Comparison of ENCODE assay signal across 9 cellular contexts in genomic region chr2:137865954-137866540, GRCh38.
A peak's percentile ranks its signal among the peaks of the same experiment; 100 is the strongest.
DNase-seq lines count a peak whose midpoint lies in the region; ATAC-seq, FAIRE-seq and TF ChIP-seq lines count a peak whose summit lies in the region.
"Had no signal": no experiment of that assay in that cellular context is flagged by ENCODE, and none has a peak within 500 bp of the region (broad histone marks: within the 10 kb centered on the region; RNA-seq: fewer than 3 reads in every experiment).

No MANE protein-coding gene starts in this region.

- CTCF ChIA-PET in Panc1 (lab: Charles Lee): interaction anchor here (0.7 to 0.9 kb wide), 2 partner anchors 169 to 961 kb away, joined by 3 to 5 read pairs; no protein-coding TSS in a partner anchor

- peaks cover 5% of the 10 kb centered on the region for H3K27me3 Mint-ChIP-seq in activated naive CD8-positive, alpha-beta T cell treated with anti-CD3 and anti-CD28 coated beads for 36 hours
- H3K27me3 Mint-ChIP-seq in stimulated activated memory B cell treated with anti-CD40 and anti-IgM and Interleukin-4, amounts not matched to agents 10 μg/mL and 1 μg/mL and 100 μg/mL, for 72 hours: no peaks in the 10 kb centered on the region
- H3K27me3 Mint-ChIP-seq: dendritic cell treated with granulocyte-macrophage colony-stimulating factor and Interleukin-4, amounts not matched to agents 40 ng/mL and 50 ng/mL, for 4 days had no signal

- intact Hi-C loops in Panc1 (cut with micrococcal nuclease; ENCODE audit: unreplicated experiment): loop anchor here (2.0 kb wide), 1 partner anchor 963 kb away; no protein-coding TSS in a partner anchor

- no peaks in the 10 kb centered on the region for H3K9me3 ChIP-seq in Panc1 (ENCODE audit: control insufficient read depth, insufficient read depth, low read depth, low read length)

- H3K36me3 Mint-ChIP-seq in activated naive CD8-positive, alpha-beta T cell treated with anti-CD3 and anti-CD28 coated beads for 36 hours: no peaks in the 10 kb centered on the region
- no peaks in the 10 kb centered on the region for H3K36me3 Mint-ChIP-seq in stimulated activated memory B cell treated with anti-CD40 and anti-IgM and Interleukin-4, amounts not matched to agents 10 μg/mL and 1 μg/mL and 100 μg/mL, for 72 hours

- no peak overlapping the region for H3K27ac ChIP-seq in Panc1 (ENCODE audit: low read length)

- no peaks in the 10 kb centered on the region for H3K27me3 ChIP-seq in Panc1 (ENCODE audit: control insufficient read depth, insufficient read depth, low read length)

- FAIRE-seq in HTR-8/SVneo (lab: Jason Lieb, UNC): peak; percentile 44

- BruUV-seq in Panc1 (replicated peaks; lab: Mats Ljungman, UMichigan): no TSS peak

- H3K9me3 Mint-ChIP-seq in activated naive CD8-positive, alpha-beta T cell treated with anti-CD3 and anti-CD28 coated beads for 36 hours: no peaks in the 10 kb centered on the region
- H3K9me3 Mint-ChIP-seq in stimulated activated memory B cell treated with anti-CD40 and anti-IgM and Interleukin-4, amounts not matched to agents 10 μg/mL and 1 μg/mL and 100 μg/mL, for 72 hours: no peaks in the 10 kb centered on the region
- H3K9me3 Mint-ChIP-seq: dendritic cell treated with granulocyte-macrophage colony-stimulating factor and Interleukin-4, amounts not matched to agents 40 ng/mL and 50 ng/mL, for 4 days had no signal

- H3K36me3 ChIP-seq in Panc1 (ENCODE audit: control insufficient read depth, insufficient read depth, low read length): no peaks in the 10 kb centered on the region

- POLR2A ChIA-PET in Panc1 (lab: Charles Lee): no interaction called here

- TF ChIP-seq CTCF in Panc1 (IDR thresholded peaks at IDR 0.05): peak; percentile 84

- DNase-seq in ELF-1 (ENCODE audit: low read depth, low spot score): peak; percentile 67
- peak; percentile 11 for DNase-seq in HTR-8/SVneo (ENCODE audit: insufficient read length, low spot score)
- peak; percentile 27 for DNase-seq in Panc1 (ENCODE audit: low read depth, low spot score)
- DNase-seq in activated naive CD8-positive, alpha-beta T cell treated with anti-CD3 and anti-CD28 coated beads for 36 hours: peak; percentile 22
- DNase-seq in iris pigment epithelial cell (ENCODE audit: low read depth): peak; percentile 48
- peak; percentile 39 to 46 for DNase-seq in stimulated activated CD4-positive, alpha-beta T cell treated with anti-CD3 and anti-CD28 coated beads, Interleukin-4, amount 100 ng/mL, for 48 hours (ENCODE audit: low read depth in 2 of 2)

- H3K27ac Mint-ChIP-seq in activated naive CD8-positive, alpha-beta T cell treated with anti-CD3 and anti-CD28 coated beads for 36 hours: no peak overlapping the region
- H3K27ac Mint-ChIP-seq in stimulated activated memory B cell treated with anti-CD40 and anti-IgM and Interleukin-4, amounts not matched to agents 10 μg/mL and 1 μg/mL and 100 μg/mL, for 72 hours: no peak overlapping the region
- H3K27ac Mint-ChIP-seq: dendritic cell treated with granulocyte-macrophage colony-stimulating factor and Interleukin-4, amounts not matched to agents 40 ng/mL and 50 ng/mL, for 4 days had no signal

- H3K4me1 ChIP-seq in Panc1 (ENCODE audit: control insufficient read depth, insufficient read depth, low read length): no peaks in the 10 kb centered on the region

- no peak overlapping the region for H3K4me3 Mint-ChIP-seq in activated naive CD8-positive, alpha-beta T cell treated with anti-CD3 and anti-CD28 coated beads for 36 hours
- H3K4me3 Mint-ChIP-seq in stimulated activated memory B cell treated with anti-CD40 and anti-IgM and Interleukin-4, amounts not matched to agents 10 μg/mL and 1 μg/mL and 100 μg/mL, for 72 hours: no peak overlapping the region
- H3K4me3 Mint-ChIP-seq: dendritic cell treated with granulocyte-macrophage colony-stimulating factor and Interleukin-4, amounts not matched to agents 40 ng/mL and 50 ng/mL, for 4 days had no signal

- no peak overlapping the region for H3K4me3 ChIP-seq in Panc1 (ENCODE audit: low read depth in 2 of 2, low read length in 2 of 2)

- ATAC-seq in GM21381 (IDR thresholded peaks at IDR 0.05; ENCODE audit: unreplicated experiment): peak; percentile 67
- ATAC-seq in Panc1: peak; percentile 88
- ATAC-seq in stimulated activated memory B cell treated with anti-CD40 and anti-IgM and Interleukin-4, amounts not matched to agents 10 μg/mL and 1 μg/mL and 100 μg/mL, for 72 hours: no peak

- in situ Hi-C loops in Panc1 (cut with HindIII; ENCODE audit: low pct_unique_long_range_greater_than_20kb, low sequenced_read_pairs): no loop called here

- H3K4me1 Mint-ChIP-seq in activated naive CD8-positive, alpha-beta T cell treated with anti-CD3 and anti-CD28 coated beads for 36 hours: no peaks in the 10 kb centered on the region
- no peaks in the 10 kb centered on the region for H3K4me1 Mint-ChIP-seq in stimulated activated memory B cell treated with anti-CD40 and anti-IgM and Interleukin-4, amounts not matched to agents 10 μg/mL and 1 μg/mL and 100 μg/mL, for 72 hours

Comparison
In these comparisons a context has a peak if more than half of its experiments do, and no peak if none do; other contexts are left out.
1. DNase-seq: peak in every context shown above with its lines; median percentile 67 in ELF-1; 48 in iris pigment epithelial cell; 42 in stimulated activated CD4-positive, alpha-beta T cell treated with anti-CD3 and anti-CD28 coated beads, Interleukin-4, amount 100 ng/mL, for 48 hours; 27 in Panc1; 22 in activated naive CD8-positive, alpha-beta T cell treated with anti-CD3 and anti-CD28 coated beads for 36 hours; 11 in HTR-8/SVneo.